ENCODE assay signal across 15 cellular contexts in genomic region chr14:58918066-58918465, GRCh38.
A peak's percentile ranks its signal among the peaks of the same experiment; 100 is the strongest.
DNase-seq lines count a peak whose midpoint lies in the region; ATAC-seq and TF ChIP-seq lines count a peak whose summit lies in the region.
"Had no signal": no experiment of that assay in that cellular context is flagged by ENCODE, and none has a peak within 500 bp of the region (broad histone marks: within the 10 kb centered on the region; RNA-seq: fewer than 3 reads in every experiment).

No MANE protein-coding gene starts in this region.

- H3K4me3 ChIP-seq in epithelial cell of esophagus (ENCODE audit: low read length): no peak overlapping the region
- H3K4me3 ChIP-seq: BLaER1 had no signal

- DNase-seq in HK-2 (ENCODE audit: unreplicated experiment) (peak; percentile 49), RKO (ENCODE audit: low spot score) (peak; percentile 19), epithelial cell of esophagus (ENCODE audit: low read depth) (peak; percentile 86), renal cortical epithelial cell (ENCODE audit: low read depth) (peak; percentile 72), left ventricle myocardium superior (no peak), cardiac septum (ENCODE audit: low spot score) (no peak)
- DNase-seq: activated CD4-positive, alpha-beta T cell treated with anti-CD3 and anti-CD28 coated beads for 36 hours; activated naive CD4-positive, alpha-beta T cell; DMS153; MM.1S; NCI-H2029; NCI-H748 treated with DMSO at 0.1 percent for 48 hours; nephron progenitor cell had no signal

- ATAC-seq in left ventricle myocardium superior (no peak), HG03460 (IDR thresholded peaks at IDR 0.05; ENCODE audit: unreplicated experiment) (no peak)
- ATAC-seq: activated CD4-positive, alpha-beta T cell treated with anti-CD3 and anti-CD28 coated beads for 36 hours had no signal

- TF ChIP-seq CTCF in epithelial cell of esophagus (IDR thresholded peaks at IDR 0.05; ENCODE audit: insufficient read depth, low read depth, low read length, missing control alignments): no peak

- intact Hi-C loops in left ventricle myocardium superior (cut with micrococcal nuclease) (no loop called here), cardiac septum (cut with DNase I) (no loop called here)

Comparison
In these comparisons a context has a peak if more than half of its experiments do, and no peak if none do; other contexts are left out.
1. DNase-seq: peak in HK-2 (single experiment), RKO (single experiment), epithelial cell of esophagus (single experiment) and renal cortical epithelial cell (single experiment); none in left ventricle myocardium superior (single experiment) and cardiac septum (single experiment).